Comparison of ENCODE assay signal across 24 cellular contexts in the genomic region with DNA sequence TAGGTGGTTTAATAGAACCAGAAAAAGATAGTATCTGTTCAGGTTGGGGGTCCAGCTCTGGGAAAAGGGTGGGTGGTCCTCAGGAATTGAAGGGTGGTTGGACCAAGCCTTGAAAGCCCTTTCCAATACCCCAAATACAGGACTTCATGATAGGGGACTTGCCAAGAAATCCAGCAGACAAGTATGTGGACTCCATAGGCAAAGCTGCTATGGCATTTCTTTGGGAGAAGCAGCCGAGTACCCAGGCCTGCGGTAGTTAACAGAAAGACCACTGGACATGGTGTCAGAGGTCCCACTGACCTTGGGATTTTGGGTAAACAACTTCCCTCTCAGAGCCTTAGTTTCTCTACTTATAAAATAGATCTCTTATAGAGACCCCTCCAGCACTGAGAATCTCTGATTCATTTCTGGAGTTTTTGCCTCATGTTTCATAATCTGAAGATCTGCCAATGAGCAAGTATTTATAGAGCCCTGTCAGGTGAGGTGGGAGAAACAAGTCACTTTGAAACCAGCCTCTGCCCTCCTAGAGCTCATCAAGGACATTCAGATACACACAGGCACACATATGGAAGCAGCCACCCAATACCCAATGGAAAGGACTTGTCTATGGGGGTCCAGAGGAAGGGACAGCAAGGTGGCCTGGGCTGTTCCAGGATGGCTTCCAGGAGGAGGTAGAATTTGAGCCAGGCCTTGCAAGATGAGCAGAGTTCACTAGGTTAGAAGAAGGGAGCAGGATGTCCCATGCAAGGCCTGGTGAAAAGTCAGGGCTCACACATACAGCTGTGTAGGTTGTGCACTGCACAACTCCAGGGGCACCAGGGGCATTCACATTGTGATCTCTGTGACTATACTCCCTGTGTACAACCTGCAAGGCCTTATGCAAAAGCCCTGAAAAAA. TPM values are rescaled to one million over a fixed set of nuclear protein-coding genes. Genes with fewer than 3 reads are reported as not detected.
A peak's percentile ranks its signal among the peaks of the same experiment; 100 is the strongest.
DNase-seq lines count a peak whose midpoint lies in the region; ATAC-seq and TF ChIP-seq lines count a peak whose summit lies in the region.
"Had no signal": no experiment of that assay in that cellular context is flagged by ENCODE, and none has a peak within 500 bp of the region (broad histone marks: within the 10 kb centered on the region; RNA-seq: fewer than 3 reads in every experiment).

No MANE protein-coding gene starts in this region.

- H3K9me3 Mint-ChIP-seq in HFFc6 = peaks cover 4% of the 10 kb centered on the region
- H3K9me3 Mint-ChIP-seq: central memory CD8-positive, alpha-beta T cell; GM23338; stimulated activated naive CD8-positive, alpha-beta T cell treated with anti-CD3 and anti-CD28 coated beads, Interleukin-15, Interleukin-2, amounts not matched to agents 100 ng/mL and 50 ng/mL, for 24 hours; T-helper 2 cell treated with Interferon-gamma antibody and Interleukin-4, amounts not matched to agents 5 μg/mL and 100 μg/mL, for 36 hours had no signal

- H3K27ac ChIP-seq in adrenal gland (peak overlapping the region in 4 of 5 donors; percentile 15 to 83 (median 55)), layer of hippocampus (ENCODE audit: low read depth, low read length) (peak overlapping the region; percentile 13), thoracic aorta (peak overlapping the region; percentile 77 to 96)
- H3K27ac ChIP-seq: C4-2B had no signal

- TF ChIP-seq CTCF in HFFc6 (IDR thresholded peaks at IDR 0.05) = no peak
- TF ChIP-seq CTCF in adrenal gland (IDR thresholded peaks at IDR 0.05) = no peak
- no peak for TF ChIP-seq CTCF in thoracic aorta (IDR thresholded peaks at IDR 0.05)

- ATAC-seq in thoracic aorta (ENCODE audit: insufficient number of reproducible peaks, low FRiP score, low read depth) (no peak), HG03159 (IDR thresholded peaks at IDR 0.05; ENCODE audit: unreplicated experiment) (no peak)
- ATAC-seq: GM23338 had no signal

- DNase-seq in HFFc6 (no peak), adrenal gland (peak in 3 of 7 donors; percentile 16 to 42 (median 21)), thoracic aorta (ENCODE audit: low spot score) (no peak), NCI-H345 treated with DMSO at 0.1 percent for 48 hours (lab: John Stamatoyannopoulos, UW; ENCODE audit: unreplicated experiment) (no peak)
- DNase-seq in stimulated activated CD4-positive, alpha-beta T cell treated with anti-CD3 and anti-CD28 coated beads, Interleukin-1b, Interleukin-23, amount 100 ng/mL, for 48 hours = no peak
- DNase-seq: activated CD4-positive, alpha-beta T cell treated with anti-CD3 and anti-CD28 coated beads for 1 hour; DND-41; Karpas-422; mucosa of descending colon; NCI-H1417 treated with DMSO at 0.1 percent for 48 hours; NCI-H2227 treated with DMSO at 0.1 percent for 48 hours; occipital lobe; SHP77; small intestine had no signal

- peaks cover 5% of the 10 kb centered on the region; the same call in 1 of the 2 replicates for H3K27me3 Mint-ChIP-seq in HFFc6 (ENCODE audit: insufficient read depth)

- H3K9me3 ChIP-seq in adrenal gland (replicated peaks in 1 of 3) = no peaks in the 10 kb centered on the region
- H3K9me3 ChIP-seq in thoracic aorta = no peaks in the 10 kb centered on the region
- H3K9me3 ChIP-seq: mucosa of descending colon had no signal

- H3K4me3 ChIP-seq in adrenal gland = no peak overlapping the region
- peak overlapping the region; percentile 26 for H3K4me3 ChIP-seq in thoracic aorta
- H3K4me3 ChIP-seq: GM23338, mucosa of descending colon had no signal

- H3K4me1 ChIP-seq in adrenal gland (replicated peaks in 1 of 2) (peaks cover 26 to 44% of the 10 kb centered on the region in 2 donors), thoracic aorta (ENCODE audit: control insufficient read depth in 1 of 2, low read depth in 2 of 2) (peaks cover 35 to 54% of the 10 kb centered on the region in 2 donors)

- H3K4me3 Mint-ChIP-seq in HFFc6 = no peak overlapping the region
- H3K4me3 Mint-ChIP-seq: activated naive CD8-positive, alpha-beta T cell; central memory CD8-positive, alpha-beta T cell; GM23338; stimulated activated naive CD8-positive, alpha-beta T cell treated with anti-CD3 and anti-CD28 coated beads, Interleukin-15, Interleukin-2, amounts not matched to agents 100 ng/mL and 50 ng/mL, for 24 hours; T-helper 2 cell treated with Interferon-gamma antibody and Interleukin-4, amounts not matched to agents 5 μg/mL and 100 μg/mL, for 36 hours had no signal

- TF ChIP-seq POLR2A in adrenal gland (IDR thresholded peaks at IDR 0.05) = no peak

- intact Hi-C loops in adrenal gland (cut with DNase I) = no loop called here

- WGBS in adrenal gland, 4 donors = 75 to 100% (median 94%) methylated on average over 2 of the region's 2 CpGs

- H3K27me3 ChIP-seq in adrenal gland (no peaks in the 10 kb centered on the region), layer of hippocampus (ENCODE audit: control insufficient read depth, insufficient read depth, low read length) (no peaks in the 10 kb centered on the region), thoracic aorta (replicated peaks; ENCODE audit: insufficient read depth) (no peaks in the 10 kb centered on the region)

- peak overlapping the region; percentile 10; the same call in 1 of the 2 replicates for H3K27ac Mint-ChIP-seq in HFFc6
- H3K27ac Mint-ChIP-seq: activated naive CD8-positive, alpha-beta T cell; GM23338; stimulated activated naive CD8-positive, alpha-beta T cell treated with anti-CD3 and anti-CD28 coated beads, Interleukin-15, Interleukin-2, amounts not matched to agents 100 ng/mL and 50 ng/mL, for 24 hours; T-helper 2 cell treated with Interferon-gamma antibody and Interleukin-4, amounts not matched to agents 5 μg/mL and 100 μg/mL, for 36 hours had no signal

- no peaks in the 10 kb centered on the region for H3K36me3 ChIP-seq in adrenal gland (replicated peaks in 1 of 2)
- no peaks in the 10 kb centered on the region for H3K36me3 ChIP-seq in thoracic aorta

- no peaks in the 10 kb centered on the region for H3K36me3 Mint-ChIP-seq in HFFc6 (ENCODE audit: low read depth)
- H3K36me3 Mint-ChIP-seq: activated naive CD8-positive, alpha-beta T cell had no signal

- H3K4me1 Mint-ChIP-seq in HFFc6 (ENCODE audit: low read depth) = peaks cover 44% of the 10 kb centered on the region
- H3K4me1 Mint-ChIP-seq: central memory CD8-positive, alpha-beta T cell; GM23338 had no signal

RNA-seq across cellular contexts. Expression of a gene that starts 31.0 kb away (rescaled TPM):
- total RNA-seq in HFFc6 (2021; fragmentation: NEBNext Ultra II Directional; extraction: Animal tissue kit (Norgen Biotek cat#: 25700)) = not detected
- total RNA-seq in adrenal gland = not detected
- polyA plus RNA-seq in adrenal gland = not detected
- not detected for total RNA-seq in thoracic aorta
- total RNA-seq: endothelial cell of umbilical vein, GM23338, mucosa of descending colon, occipital lobe had no signal
- polyA plus RNA-seq: endothelial cell of umbilical vein, GM23338, keratinocyte, small intestine had no signal

RNA-seq across cellular contexts. Expression of a gene that starts 49.3 kb away (rescaled TPM):
- 1 to 10 TPM; 3.9 to 5.4 (median 4.8) TPM for total RNA-seq in HFFc6 (2021; fragmentation: NEBNext Ultra II Directional; extraction: Animal tissue kit (Norgen Biotek cat#: 25700))
- total RNA-seq in adrenal gland = 10 to 100 TPM; 12.3 to 64.5 (median 41.4) TPM
- 100 to 1,000 TPM in 2 of 3 donors, 1 to 10 TPM in 1; 9.8 to 195 (median 108) TPM for polyA plus RNA-seq in adrenal gland
- total RNA-seq in thoracic aorta = 10 to 100 TPM; 32.3 to 32.6 TPM

Comparison
In these comparisons a context has a peak if more than half of its experiments do, and no peak if none do; other contexts are left out.
1. H3K27ac ChIP-seq: peak in every context shown above with its lines; median percentile 86 in thoracic aorta; 55 in adrenal gland; 13 in layer of hippocampus.